Comparison of ENCODE assay signal across 11 cellular contexts in the genomic region with DNA sequence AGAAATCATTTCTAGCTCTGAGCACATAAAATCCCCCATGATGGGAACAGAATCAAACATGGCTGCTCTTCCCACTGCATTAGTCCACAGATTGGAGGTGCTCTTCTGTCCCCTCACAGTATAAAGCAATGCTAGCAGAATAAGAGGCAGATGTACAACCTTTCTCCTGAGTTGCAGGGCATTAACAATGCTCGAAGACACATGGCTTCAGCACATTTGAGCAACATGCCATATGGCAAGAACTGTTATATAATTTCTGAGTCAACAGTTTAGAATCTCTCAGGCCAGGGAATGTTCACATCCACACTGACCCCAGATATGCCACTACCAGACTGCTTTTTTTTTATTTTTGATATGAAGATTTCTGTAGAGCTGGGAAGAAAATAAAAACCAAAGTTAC.
DNase-seq lines count a peak whose midpoint lies in the region; ATAC-seq and TF ChIP-seq lines count a peak whose summit lies in the region.
"Had no signal": no experiment of that assay in that cellular context is flagged by ENCODE, and none has a peak within 500 bp of the region (broad histone marks: within the 10 kb centered on the region; RNA-seq: fewer than 3 reads in every experiment).

No MANE protein-coding gene starts in this region.

- H3K27ac Mint-ChIP-seq in activated T-cell treated with anti-CD3 and anti-CD28 coated beads, Interleukin-2, amount 50 U/mL, for 24 hours, result no peak overlapping the region
- H3K27ac Mint-ChIP-seq in activated CD8-positive, alpha-beta T cell treated with anti-CD3 and anti-CD28 coated beads for 36 hours, result no peak overlapping the region
- H3K27ac Mint-ChIP-seq: activated CD8-positive, alpha-beta T cell treated with anti-CD3 and anti-CD28 coated beads, Interleukin-2, amount 10 ng/mL, durations not matched to agents 7 days and 5 days; CD4-positive, alpha-beta memory T cell; dendritic cell treated with granulocyte-macrophage colony-stimulating factor and Interleukin-4, amounts not matched to agents 40 ng/mL and 50 ng/mL, for 4 days had no signal

- no peak overlapping the region for H3K4me3 ChIP-seq in PC-9
- H3K4me3 ChIP-seq in epithelial cell of esophagus (ENCODE audit: low read length), result no peak overlapping the region
- no peak overlapping the region for H3K4me3 ChIP-seq in osteoblast (ENCODE audit: insufficient read depth, low read length)

- H3K4me1 Mint-ChIP-seq in activated T-cell treated with anti-CD3 and anti-CD28 coated beads, Interleukin-2, amount 50 U/mL, for 24 hours (ENCODE audit: low read depth), result no peaks in the 10 kb centered on the region
- no peaks in the 10 kb centered on the region for H3K4me1 Mint-ChIP-seq in activated CD8-positive, alpha-beta T cell treated with anti-CD3 and anti-CD28 coated beads for 36 hours (ENCODE audit: low read depth)
- H3K4me1 Mint-ChIP-seq: CD4-positive, alpha-beta memory T cell had no signal

- intact Hi-C loops in PC-9 (cut with micrococcal nuclease; ENCODE audit: unreplicated experiment), result loop anchor here (5.0 kb wide), 1 partner anchor 174 kb away; no protein-coding TSS in a partner anchor
- intact Hi-C loops in activated CD8-positive, alpha-beta T cell treated with anti-CD3 and anti-CD28 coated beads for 36 hours (cut with micrococcal nuclease), result no loop called here

- no peaks in the 10 kb centered on the region for H3K9me3 Mint-ChIP-seq in activated T-cell treated with anti-CD3 and anti-CD28 coated beads, Interleukin-2, amount 50 U/mL, for 24 hours
- no peaks in the 10 kb centered on the region for H3K9me3 Mint-ChIP-seq in activated CD8-positive, alpha-beta T cell treated with anti-CD3 and anti-CD28 coated beads for 36 hours
- H3K9me3 Mint-ChIP-seq: CD4-positive, alpha-beta memory T cell; dendritic cell treated with granulocyte-macrophage colony-stimulating factor and Interleukin-4, amounts not matched to agents 40 ng/mL and 50 ng/mL, for 4 days had no signal

- POLR2A ChIA-PET in PC-9 (lab: Charles Lee; ENCODE audit: unreplicated experiment), result interaction anchor here (0.7 kb wide), 2 partner anchors 8 to 38 kb away, joined by 4 to 7 read pairs; no protein-coding TSS in a partner anchor
- POLR2A ChIA-PET in activated CD8-positive, alpha-beta T cell treated with anti-CD3 and anti-CD28 coated beads for 36 hours (lab: Charles Lee), result no interaction called here

- H3K36me3 ChIP-seq in PC-9 (ENCODE audit: low read depth) (no peaks in the 10 kb centered on the region), osteoblast (ENCODE audit: insufficient read depth, low read length) (no peaks in the 10 kb centered on the region)

- TF ChIP-seq CTCF in PC-9 (conservative IDR thresholded peaks at IDR 0.05), result no peak
- no peak for TF ChIP-seq CTCF in epithelial cell of esophagus (IDR thresholded peaks at IDR 0.05; ENCODE audit: insufficient read depth, low read depth, low read length, missing control alignments)
- no peak for TF ChIP-seq CTCF in osteoblast (IDR thresholded peaks at IDR 0.05; ENCODE audit: extremely low read depth, low read depth, low read length)
- TF ChIP-seq CTCF in activated CD8-positive, alpha-beta T cell treated with anti-CD3 and anti-CD28 coated beads for 36 hours (IDR thresholded peaks at IDR 0.05), result no peak

- H3F3A ChIP-seq in PC-9 (ENCODE audit: insufficient read depth, low read depth), result peaks cover 49% of the 10 kb centered on the region

- H3K79me2 ChIP-seq in PC-9 (ENCODE audit: low read depth) (peaks cover 20% of the 10 kb centered on the region; the same call in 1 of the 2 replicates), osteoblast (ENCODE audit: insufficient read depth, low read length) (peaks cover 3% of the 10 kb centered on the region)

- BruUV-seq in PC-9 (replicated peaks; lab: Mats Ljungman, UMichigan), result no TSS peak

- H2AFZ ChIP-seq in PC-9 (no peak overlapping the region), osteoblast (ENCODE audit: low read length) (no peak overlapping the region)

- no peaks in the 10 kb centered on the region for H3K27me3 ChIP-seq in PC-9 (ENCODE audit: insufficient read depth, low read depth)
- H3K27me3 ChIP-seq in osteoblast (ENCODE audit: insufficient read depth, low read length), result no peaks in the 10 kb centered on the region

- no peaks in the 10 kb centered on the region for H3K9me2 ChIP-seq in PC-9 (ENCODE audit: insufficient read depth)

- H3K4me3 Mint-ChIP-seq in activated T-cell treated with anti-CD3 and anti-CD28 coated beads, Interleukin-2, amount 50 U/mL, for 24 hours, result no peak overlapping the region
- no peak overlapping the region for H3K4me3 Mint-ChIP-seq in activated CD8-positive, alpha-beta T cell treated with anti-CD3 and anti-CD28 coated beads for 36 hours
- H3K4me3 Mint-ChIP-seq: activated CD8-positive, alpha-beta T cell treated with anti-CD3 and anti-CD28 coated beads, Interleukin-2, amount 10 ng/mL, durations not matched to agents 7 days and 5 days; CD4-positive, alpha-beta memory T cell; dendritic cell treated with granulocyte-macrophage colony-stimulating factor and Interleukin-4, amounts not matched to agents 40 ng/mL and 50 ng/mL, for 4 days had no signal

- CTCF ChIA-PET in PC-9 (lab: Charles Lee), result no interaction called here
- CTCF ChIA-PET in activated CD8-positive, alpha-beta T cell treated with anti-CD3 and anti-CD28 coated beads for 36 hours (lab: Charles Lee), result no interaction called here

- peaks cover 55% of the 10 kb centered on the region for H3K27me3 Mint-ChIP-seq in activated T-cell treated with anti-CD3 and anti-CD28 coated beads, Interleukin-2, amount 50 U/mL, for 24 hours
- peaks cover 12% of the 10 kb centered on the region for H3K27me3 Mint-ChIP-seq in activated CD8-positive, alpha-beta T cell treated with anti-CD3 and anti-CD28 coated beads for 36 hours
- H3K27me3 Mint-ChIP-seq: dendritic cell treated with granulocyte-macrophage colony-stimulating factor and Interleukin-4, amounts not matched to agents 40 ng/mL and 50 ng/mL, for 4 days had no signal

- H3K4me1 ChIP-seq in PC-9 (replicated peaks; ENCODE audit: insufficient read depth), result peaks cover 57% of the 10 kb centered on the region
- peaks cover 75% of the 10 kb centered on the region for H3K4me1 ChIP-seq in osteoblast (ENCODE audit: insufficient read depth, low read length)

- DNase-seq in DMS 273 treated with DMSO at 0.1 percent for 48 hours (lab: John Stamatoyannopoulos, UW) (peak; percentile 97), PC-9 (peak; percentile 24 to 71), epithelial cell of esophagus (ENCODE audit: low read depth) (peak; percentile 37), osteoblast (ENCODE audit: insufficient read length, low spot score, missing footprints) (peak; percentile 43), NCI-H1930 (lab: John Stamatoyannopoulos, UW) (no peak), SIG-M5 (lab: John Stamatoyannopoulos, UW) (no peak)
- DNase-seq in activated T-cell treated with anti-CD3 and anti-CD28 coated beads, Interleukin-2, amount 50 U/mL, for 24 hours, result no peak
- no peak for DNase-seq in activated CD8-positive, alpha-beta T cell treated with anti-CD3 and anti-CD28 coated beads for 36 hours
- DNase-seq: activated CD8-positive, alpha-beta T cell treated with anti-CD3 and anti-CD28 coated beads, Interleukin-2, amount 10 ng/mL, durations not matched to agents 7 days and 5 days; CD4-positive, alpha-beta memory T cell had no signal

- H3K9me3 ChIP-seq in PC-9 (ENCODE audit: insufficient read depth, low read depth) (no peaks in the 10 kb centered on the region), osteoblast (ENCODE audit: low read depth, low read length) (no peaks in the 10 kb centered on the region)

- no peaks in the 10 kb centered on the region for H3K36me3 Mint-ChIP-seq in activated T-cell treated with anti-CD3 and anti-CD28 coated beads, Interleukin-2, amount 50 U/mL, for 24 hours (ENCODE audit: low read depth)
- no peaks in the 10 kb centered on the region for H3K36me3 Mint-ChIP-seq in activated CD8-positive, alpha-beta T cell treated with anti-CD3 and anti-CD28 coated beads for 36 hours (ENCODE audit: low read depth)
- H3K36me3 Mint-ChIP-seq: CD4-positive, alpha-beta memory T cell had no signal

- H3K4me2 ChIP-seq in PC-9 (peak overlapping the region; percentile 17; the same call in 1 of the 2 replicates), osteoblast (ENCODE audit: insufficient read depth, low read length) (peak overlapping the region; percentile 3)

- 0 out of 2 replicates have a peak, but pooled peaks cover 3% of the 10 kb centered on the region for H4K20me1 ChIP-seq in PC-9 (ENCODE audit: insufficient read depth)
- H4K20me1 ChIP-seq in osteoblast (ENCODE audit: insufficient read depth, low read length), result no peaks in the 10 kb centered on the region

- ATAC-seq in activated CD8-positive, alpha-beta T cell treated with anti-CD3 and anti-CD28 coated beads for 36 hours, result no peak
- ATAC-seq: activated CD8-positive, alpha-beta T cell treated with anti-CD3 and anti-CD28 coated beads, Interleukin-2, amount 10 ng/mL, durations not matched to agents 7 days and 5 days had no signal

- H3K27ac ChIP-seq in PC-9, result peak overlapping the region; percentile 94
- H3K27ac ChIP-seq in osteoblast (ENCODE audit: low read depth, low read length), result peak overlapping the region; percentile 78

Comparison
In these comparisons a context has a peak if more than half of its experiments do, and no peak if none do; other contexts are left out.
1. DNase-seq: peak in DMS 273 treated with DMSO at 0.1 percent for 48 hours (single experiment), PC-9 (2 of 2), epithelial cell of esophagus (single experiment) and osteoblast (single experiment); none in activated T-cell treated with anti-CD3 and anti-CD28 coated beads, Interleukin-2, amount 50 U/mL, for 24 hours (single experiment), activated CD8-positive, alpha-beta T cell treated with anti-CD3 and anti-CD28 coated beads for 36 hours (single experiment), NCI-H1930 (0 of 2) and SIG-M5 (single experiment).